In the genomic region with DNA sequence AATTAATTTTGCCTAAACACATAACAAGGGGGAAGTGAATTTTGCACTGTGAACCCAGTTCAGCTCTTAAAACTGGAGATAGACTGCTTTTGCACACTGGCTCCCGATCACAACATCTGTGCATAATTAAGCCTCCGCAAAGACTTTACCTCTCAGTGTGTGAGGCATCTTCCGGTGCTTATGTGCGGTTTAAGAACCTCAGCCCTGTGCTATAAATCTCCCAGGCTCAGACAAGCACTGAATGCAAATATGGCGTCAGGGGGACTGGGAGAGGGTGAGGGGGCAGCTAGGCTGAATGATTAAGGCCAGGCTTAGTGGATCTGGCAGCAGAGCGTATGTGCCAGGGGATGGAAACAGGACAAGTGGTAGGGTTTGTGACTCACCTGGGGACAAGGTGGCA, we compare ENCODE assay signal across 25 cellular contexts.
DNase-seq lines count a peak whose midpoint lies in the region; ATAC-seq and TF ChIP-seq lines count a peak whose summit lies in the region.
"Had no signal": no experiment of that assay in that cellular context is flagged by ENCODE, and none has a peak within 500 bp of the region (broad histone marks: within the 10 kb centered on the region; RNA-seq: fewer than 3 reads in every experiment).

No MANE protein-coding gene starts in this region.

- H3K27me3 Mint-ChIP-seq in stimulated activated memory B cell treated with anti-CD40 and anti-IgM and Interleukin-4, amounts not matched to agents 10 μg/mL and 1 μg/mL and 100 μg/mL, for 72 hours = no peaks in the 10 kb centered on the region
- H3K27me3 Mint-ChIP-seq: IgD-negative memory B cell had no signal

- DNase-seq in AG10803 (ENCODE audit: low read depth) (peak; percentile 72), ELR (ENCODE audit: low read depth) (peak; percentile 35), SK-N-MC (ENCODE audit: low read depth, low spot score) (peak; percentile 78), iris pigment epithelial cell (ENCODE audit: low read depth) (peak; percentile 18)
- DNase-seq: activated CD4-positive, alpha-beta T cell treated with anti-CD3 and anti-CD28 coated beads for 4 hours; activated CD8-positive, alpha-beta memory T cell treated with anti-CD3 and anti-CD28 coated beads for 24 hours; activated T-cell treated with anti-CD3 and anti-CD28 coated beads, Interleukin-2, amount 50 U/mL, for 1 hour; amygdala; BE2C; DMS79 treated with DMSO at 0.1 percent for 48 hours; HCEC 1CT; kidney; mucosa of descending colon; NCI-H1417 treated with DMSO at 0.1 percent for 48 hours; stomach had no signal

- H3K27ac ChIP-seq in SK-N-MC = peak overlapping the region; percentile 90
- H3K27ac ChIP-seq: cardiac muscle cell, prostate gland, SJSA1, stomach, tibial nerve had no signal

- peaks cover 58% of the 10 kb centered on the region for H3K36me3 Mint-ChIP-seq in stimulated activated memory B cell treated with anti-CD40 and anti-IgM and Interleukin-4, amounts not matched to agents 10 μg/mL and 1 μg/mL and 100 μg/mL, for 72 hours

- no peak overlapping the region for H3K27ac Mint-ChIP-seq in stimulated activated memory B cell treated with anti-CD40 and anti-IgM and Interleukin-4, amounts not matched to agents 10 μg/mL and 1 μg/mL and 100 μg/mL, for 72 hours
- H3K27ac Mint-ChIP-seq: IgD-negative memory B cell; T-helper 1 cell treated with Interleukin-12 subunit alpha and Interleukin-12 subunit beta and Interleukin-4 antibody, amounts not matched to agents 30 μg/mL and 1 μg/mL, for 36 hours had no signal

- no peak for TF ChIP-seq CTCF in AG10803 (conservative IDR thresholded peaks at IDR 0.05; ENCODE audit: low read length)

- H3K9me3 ChIP-seq in SK-N-MC (ENCODE audit: low read depth, low read length) = no peaks in the 10 kb centered on the region
- H3K9me3 ChIP-seq: BE2C, mucosa of descending colon, prostate gland, SJSA1, stomach, tibial nerve had no signal

- no peaks in the 10 kb centered on the region for H3K36me3 ChIP-seq in SK-N-MC (ENCODE audit: insufficient read depth, low read length)
- H3K36me3 ChIP-seq: cardiac muscle cell, prostate gland, SJSA1 had no signal

- H3K4me3 Mint-ChIP-seq in stimulated activated memory B cell treated with anti-CD40 and anti-IgM and Interleukin-4, amounts not matched to agents 10 μg/mL and 1 μg/mL and 100 μg/mL, for 72 hours = no peak overlapping the region
- H3K4me3 Mint-ChIP-seq: T-helper 1 cell treated with Interleukin-12 subunit alpha and Interleukin-12 subunit beta and Interleukin-4 antibody, amounts not matched to agents 30 μg/mL and 1 μg/mL, for 36 hours had no signal

- no peaks in the 10 kb centered on the region for H3K9me3 Mint-ChIP-seq in stimulated activated memory B cell treated with anti-CD40 and anti-IgM and Interleukin-4, amounts not matched to agents 10 μg/mL and 1 μg/mL and 100 μg/mL, for 72 hours
- H3K9me3 Mint-ChIP-seq: T-helper 1 cell treated with Interleukin-12 subunit alpha and Interleukin-12 subunit beta and Interleukin-4 antibody, amounts not matched to agents 30 μg/mL and 1 μg/mL, for 36 hours had no signal

- ATAC-seq in HG03432 (IDR thresholded peaks at IDR 0.05; ENCODE audit: unreplicated experiment) = no peak
- ATAC-seq in stimulated activated memory B cell treated with anti-CD40 and anti-IgM and Interleukin-4, amounts not matched to agents 10 μg/mL and 1 μg/mL and 100 μg/mL, for 72 hours = no peak
- ATAC-seq in HG03135 (IDR thresholded peaks at IDR 0.05; ENCODE audit: unreplicated experiment) = no peak
- ATAC-seq: mucosa of descending colon had no signal

- H3K4me3 ChIP-seq in AG10803 (ENCODE audit: low read length) = no peak overlapping the region
- H3K4me3 ChIP-seq in SK-N-MC = peak overlapping the region; percentile 63
- H3K4me3 ChIP-seq: cardiac muscle cell, lung, mucosa of descending colon, prostate gland, SJSA1, stomach, tibial nerve had no signal

- no peaks in the 10 kb centered on the region for H3K4me1 Mint-ChIP-seq in stimulated activated memory B cell treated with anti-CD40 and anti-IgM and Interleukin-4, amounts not matched to agents 10 μg/mL and 1 μg/mL and 100 μg/mL, for 72 hours
- H3K4me1 Mint-ChIP-seq: IgD-negative memory B cell had no signal

- H3K9ac ChIP-seq in SK-N-MC (ENCODE audit: insufficient read length) = no peak overlapping the region

Comparison
In these comparisons a context has a peak if more than half of its experiments do, and no peak if none do; other contexts are left out.
1. DNase-seq: peak in every context shown above with its lines; median percentile 78 in SK-N-MC; 72 in AG10803; 35 in ELR; 18 in iris pigment epithelial cell.